In genomic region chr9:92035687-92036410, GRCh38 we compare ENCODE assay signal across 16 cellular contexts.
DNase-seq lines count a peak whose midpoint lies in the region; ATAC-seq and TF ChIP-seq lines count a peak whose summit lies in the region.
"Had no signal": no experiment of that assay in that cellular context is flagged by ENCODE, and none has a peak within 500 bp of the region (broad histone marks: within the 10 kb centered on the region; RNA-seq: fewer than 3 reads in every experiment).

No MANE protein-coding gene starts in this region.

- no peaks in the 10 kb centered on the region for H3K9me3 Mint-ChIP-seq in activated naive CD4-positive, alpha-beta T cell treated with anti-CD3 and anti-CD28 coated beads, Interleukin-2, amount 50 U/mL, for 72 hours
- peaks cover 3% of the 10 kb centered on the region for H3K9me3 Mint-ChIP-seq in glutamatergic neuron (ENCODE audit: unreplicated experiment)
- H3K9me3 Mint-ChIP-seq: activated T-helper 2 cell treated with anti-CD3 and anti-CD28 coated beads, Interferon-gamma antibody, Interleukin-2, Interleukin-4, amounts not matched to agents 10 μg/mL and 5 μg/mL and 100 μg/mL, durations not matched to agents 14 hours and 24 hours and 36 hours; CD4-positive, alpha-beta memory T cell; stimulated activated memory B cell treated with anti-CD40 and anti-IgM and Interleukin-4, amounts not matched to agents 10 μg/mL and 1 μg/mL and 100 μg/mL, for 72 hours had no signal

- no peaks in the 10 kb centered on the region for H4K20me1 ChIP-seq in hepatocyte (ENCODE audit: insufficient read depth, poor library complexity, severe bottlenecking)

- H3K4me2 ChIP-seq in hepatocyte, result peak overlapping the region; percentile 37

- H3K36me3 ChIP-seq in hepatocyte (replicated peaks; ENCODE audit: insufficient read depth, low read depth) (no peaks in the 10 kb centered on the region), sigmoid colon (peaks cover 0 to 29% (median 8%) of the 10 kb centered on the region in 4 donors)

- H3K9me3 ChIP-seq in hepatocyte (ENCODE audit: low read depth) (no peaks in the 10 kb centered on the region), sigmoid colon (no peaks in the 10 kb centered on the region)
- H3K9me3 ChIP-seq: neutrophil had no signal

- H3K27me3 Mint-ChIP-seq in glutamatergic neuron (ENCODE audit: unreplicated experiment), result no peaks in the 10 kb centered on the region
- H3K27me3 Mint-ChIP-seq: activated CD4-positive, alpha-beta T cell treated with anti-CD3 and anti-CD28 coated beads for 36 hours; CD4-positive, alpha-beta memory T cell; stimulated activated memory B cell treated with anti-CD40 and anti-IgM and Interleukin-4, amounts not matched to agents 10 μg/mL and 1 μg/mL and 100 μg/mL, for 72 hours had no signal

- peaks cover 14 to 27% of the 10 kb centered on the region in 2 donors for H3K36me3 Mint-ChIP-seq in activated naive CD4-positive, alpha-beta T cell treated with anti-CD3 and anti-CD28 coated beads, Interleukin-2, amount 50 U/mL, for 72 hours
- H3K36me3 Mint-ChIP-seq in glutamatergic neuron (ENCODE audit: unreplicated experiment), result peaks cover 14% of the 10 kb centered on the region

- TF ChIP-seq CTCF in hepatocyte (IDR thresholded peaks at IDR 0.05; ENCODE audit: poor library complexity) (no peak), sigmoid colon (IDR thresholded peaks at IDR 0.05) (no peak), glutamatergic neuron (IDR thresholded peaks at IDR 0.05; ENCODE audit: partially characterized antibody, unreplicated experiment) (no peak)

- H3K27me3 ChIP-seq in hepatocyte (no peaks in the 10 kb centered on the region), sigmoid colon (no peaks in the 10 kb centered on the region)
- H3K27me3 ChIP-seq: neutrophil had no signal

- TF ChIP-seq POLR2A in sigmoid colon (IDR thresholded peaks at IDR 0.05), result no peak

- H3K4me3 ChIP-seq in hepatocyte, result no peak overlapping the region
- H3K4me3 ChIP-seq in sigmoid colon, result peak overlapping the region in 1 of 4 donors; percentile 13

- H3K4me1 ChIP-seq in hepatocyte (ENCODE audit: insufficient read depth) (peaks cover 16% of the 10 kb centered on the region), sigmoid colon (peaks cover 0 to 51% (median 38%) of the 10 kb centered on the region in 4 donors)

- H2AFZ ChIP-seq in hepatocyte, result no peak overlapping the region

- peak overlapping the region; percentile 79 for H3K27ac ChIP-seq in hepatocyte
- H3K27ac ChIP-seq in sigmoid colon, result peak overlapping the region; percentile 63 to 86 (median 80)
- H3K27ac ChIP-seq: neutrophil had no signal

- peak; percentile 62 to 87 (median 67) for TF ChIP-seq EP300 in sigmoid colon (IDR thresholded peaks at IDR 0.05)

- H3K27ac Mint-ChIP-seq in activated naive CD4-positive, alpha-beta T cell treated with anti-CD3 and anti-CD28 coated beads, Interleukin-2, amount 50 U/mL, for 72 hours, result no peak overlapping the region
- no peak overlapping the region for H3K27ac Mint-ChIP-seq in glutamatergic neuron (ENCODE audit: unreplicated experiment)
- H3K27ac Mint-ChIP-seq: activated CD4-positive, alpha-beta T cell treated with anti-CD3 and anti-CD28 coated beads for 36 hours; activated T-helper 2 cell treated with anti-CD3 and anti-CD28 coated beads, Interferon-gamma antibody, Interleukin-2, Interleukin-4, amounts not matched to agents 10 μg/mL and 5 μg/mL and 100 μg/mL, durations not matched to agents 14 hours and 24 hours and 36 hours; stimulated activated memory B cell treated with anti-CD40 and anti-IgM and Interleukin-4, amounts not matched to agents 10 μg/mL and 1 μg/mL and 100 μg/mL, for 72 hours had no signal

- 69% methylated on average over 12 of the region's 12 CpGs for WGBS in hepatocyte (ENCODE audit: low lambda C conversion rate, missing lambda C conversion rate)
- 74 to 86% methylated on average over 12 of the region's 12 CpGs for WGBS in sigmoid colon, 2 donors

- H3K79me2 ChIP-seq in hepatocyte, result no peaks in the 10 kb centered on the region

- DNase-seq in GM03348 (ENCODE audit: low spot score) (peak; percentile 32), brain pericyte (ENCODE audit: low read depth, low spot score) (peak; percentile 88), hepatocyte (ENCODE audit: low spot score) (peak; percentile 56), sigmoid colon (peak; percentile 93), glutamatergic neuron (no peak), NCI-H2171 (lab: John Stamatoyannopoulos, UW) (no peak)
- no peak for DNase-seq in activated naive CD4-positive, alpha-beta T cell treated with anti-CD3 and anti-CD28 coated beads, Interleukin-2, amount 50 U/mL, for 72 hours (ENCODE audit: low spot score in 2 of 2)
- DNase-seq: activated CD4-positive, alpha-beta T cell treated with anti-CD3 and anti-CD28 coated beads for 36 hours; CD4-positive, alpha-beta memory T cell; GDM1; NCI-H2107; stimulated activated CD4-positive, alpha-beta T cell treated with anti-CD3 and anti-CD28 coated beads, Interleukin-2, amount 100 ng/mL, for 48 hours had no signal

- no peak for ATAC-seq in activated naive CD4-positive, alpha-beta T cell treated with anti-CD3 and anti-CD28 coated beads, Interleukin-2, amount 50 U/mL, for 72 hours
- ATAC-seq in HG02571 (IDR thresholded peaks at IDR 0.05; ENCODE audit: unreplicated experiment), result no peak
- ATAC-seq: activated CD4-positive, alpha-beta T cell treated with anti-CD3 and anti-CD28 coated beads for 36 hours; stimulated activated memory B cell treated with anti-CD40 and anti-IgM and Interleukin-4, amounts not matched to agents 10 μg/mL and 1 μg/mL and 100 μg/mL, for 72 hours had no signal

- no peak overlapping the region for H3K4me3 Mint-ChIP-seq in glutamatergic neuron (ENCODE audit: unreplicated experiment)
- H3K4me3 Mint-ChIP-seq: activated CD4-positive, alpha-beta T cell treated with anti-CD3 and anti-CD28 coated beads for 36 hours; CD4-positive, alpha-beta memory T cell; stimulated activated memory B cell treated with anti-CD40 and anti-IgM and Interleukin-4, amounts not matched to agents 10 μg/mL and 1 μg/mL and 100 μg/mL, for 72 hours had no signal

- intact Hi-C loops in sigmoid colon (cut with DNase I), result loop anchor here (1.0 to 10.0 kb wide), 4 partner anchors 84 to 614 kb away; partner anchors contain the start of gene NFIL3

- no peaks in the 10 kb centered on the region for H3K4me1 Mint-ChIP-seq in glutamatergic neuron (ENCODE audit: low read depth, unreplicated experiment)
- H3K4me1 Mint-ChIP-seq: activated CD4-positive, alpha-beta T cell treated with anti-CD3 and anti-CD28 coated beads for 36 hours; CD4-positive, alpha-beta memory T cell; stimulated activated memory B cell treated with anti-CD40 and anti-IgM and Interleukin-4, amounts not matched to agents 10 μg/mL and 1 μg/mL and 100 μg/mL, for 72 hours had no signal

- H3K9me2 ChIP-seq in hepatocyte (replicated peaks; ENCODE audit: insufficient read depth), result no peaks in the 10 kb centered on the region

Comparison
In these comparisons a context has a peak if more than half of its experiments do, and no peak if none do; other contexts are left out.
1. DNase-seq: peak in GM03348 (single experiment), brain pericyte (single experiment), hepatocyte (single experiment) and sigmoid colon (single experiment); none in activated naive CD4-positive, alpha-beta T cell treated with anti-CD3 and anti-CD28 coated beads, Interleukin-2, amount 50 U/mL, for 72 hours (0 of 2), glutamatergic neuron (single experiment) and NCI-H2171 (single experiment).